Comparison of ENCODE assay signal across 8 cellular contexts in the genomic region with DNA sequence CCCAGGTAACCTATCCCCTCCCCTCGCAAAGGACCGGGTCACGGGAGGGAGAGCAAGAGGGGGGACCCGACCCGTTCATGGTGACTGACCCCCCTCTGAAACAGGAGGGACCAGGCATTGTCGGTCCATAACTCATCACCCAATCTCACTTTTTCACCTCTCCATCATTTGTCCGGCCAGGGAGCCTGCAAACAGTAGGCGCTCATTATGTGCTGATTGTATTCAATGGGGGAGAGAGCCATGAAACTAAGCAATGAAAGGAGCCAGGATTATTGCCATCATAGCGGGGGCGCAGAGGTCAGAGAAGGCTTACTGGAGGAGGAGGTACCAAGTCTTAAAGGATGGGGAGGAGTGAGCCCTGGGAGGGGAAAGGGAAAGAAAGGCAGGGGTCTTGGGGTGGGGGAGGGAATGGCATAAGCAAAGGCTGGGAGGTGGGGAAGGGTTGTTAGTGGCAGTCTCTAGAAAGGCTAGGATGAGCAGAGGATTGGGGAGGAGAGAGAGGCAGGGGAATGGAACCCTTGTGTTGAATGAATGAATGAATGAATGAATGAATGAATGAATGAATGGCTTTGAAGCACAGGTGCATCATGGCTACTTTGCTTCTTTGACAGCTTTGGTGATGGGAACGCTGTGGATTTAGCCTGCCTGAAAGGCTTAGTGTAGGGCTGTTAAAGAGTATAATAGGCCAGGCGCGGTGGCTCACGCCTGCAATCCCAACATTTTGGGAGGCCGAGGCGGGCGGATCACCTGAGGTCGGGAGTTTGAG. TPM values are rescaled to one million over a fixed set of nuclear protein-coding genes. Genes with fewer than 3 reads are reported as not detected.
DNase-seq lines count a peak whose midpoint lies in the region; ATAC-seq and TF ChIP-seq lines count a peak whose summit lies in the region.

No MANE protein-coding gene starts in this region.

- no peaks in the 10 kb centered on the region for H4K20me1 ChIP-seq in PC-9 (ENCODE audit: insufficient read depth)

- TF ChIP-seq CTCF in PC-9 (conservative IDR thresholded peaks at IDR 0.05) (no peak), esophagus muscularis mucosa (IDR thresholded peaks at IDR 0.05) (no peak), gastrocnemius medialis (IDR thresholded peaks at IDR 0.05 in 4 of 5, conservative IDR thresholded peaks at IDR 0.05 in 1 of 5) (no peak), thyroid gland (IDR thresholded peaks at IDR 0.05) (no peak)

- TF ChIP-seq POLR2A in esophagus muscularis mucosa (IDR thresholded peaks at IDR 0.05; ENCODE audit: low read depth) (no peak), gastrocnemius medialis (IDR thresholded peaks at IDR 0.05) (no peak), thyroid gland (IDR thresholded peaks at IDR 0.05) (no peak)

- H2AFZ ChIP-seq in PC-9: no peak overlapping the region

- H3K27ac ChIP-seq in PC-9: no peak overlapping the region
- peak overlapping the region; percentile 87 to 90 (median 90) for H3K27ac ChIP-seq in esophagus muscularis mucosa (replicated peaks in 1 of 4)
- peak overlapping the region in 3 of 4 donors; percentile 71 to 86 (median 80) for H3K27ac ChIP-seq in gastrocnemius medialis
- peak overlapping the region in 1 of 3 donors; percentile 90 for H3K27ac ChIP-seq in thyroid gland

- CTCF ChIA-PET in PC-9 (lab: Charles Lee): no interaction called here

- DNase-seq in PC-9: no peak
- DNase-seq in esophagus muscularis mucosa (ENCODE audit: extremely low spot score): no peak
- no peak for DNase-seq in gastrocnemius medialis
- no peak for DNase-seq in NCI-H146 treated with DMSO at 0.1 percent for 48 hours (lab: John Stamatoyannopoulos, UW; ENCODE audit: unreplicated experiment)
- DNase-seq in thyroid gland: no peak
- DNase-seq in AG08395 (ENCODE audit: low spot score): no peak

- no peaks in the 10 kb centered on the region for H3K79me2 ChIP-seq in PC-9 (ENCODE audit: low read depth)

- TF ChIP-seq EP300 in esophagus muscularis mucosa (IDR thresholded peaks at IDR 0.05): no peak

- POLR2A ChIA-PET in PC-9 (lab: Charles Lee; ENCODE audit: unreplicated experiment): no interaction called here

- H3K36me3 ChIP-seq in PC-9 (ENCODE audit: low read depth): no peaks in the 10 kb centered on the region
- peaks cover 6 to 36% (median 30%) of the 10 kb centered on the region in 4 donors for H3K36me3 ChIP-seq in esophagus muscularis mucosa
- no peaks in the 10 kb centered on the region for H3K36me3 ChIP-seq in gastrocnemius medialis
- H3K36me3 ChIP-seq in thyroid gland: no peaks in the 10 kb centered on the region

- no TSS peak for BruUV-seq in PC-9 (replicated peaks; lab: Mats Ljungman, UMichigan)

- peaks cover 30% of the 10 kb centered on the region; the same call in 1 of the 2 replicates for H3F3A ChIP-seq in PC-9 (ENCODE audit: insufficient read depth, low read depth)

- in situ Hi-C loops in gastrocnemius medialis (cut with MboI; ENCODE audit: low sequenced_read_pairs in 4 of 4): no loop called here

- intact Hi-C loops in PC-9 (cut with micrococcal nuclease; ENCODE audit: unreplicated experiment): no loop called here
- intact Hi-C loops in esophagus muscularis mucosa (cut with DNase I): no loop called here
- intact Hi-C loops in gastrocnemius medialis (cut with DNase I; ENCODE audit: low total_unique reads): no loop called here
- intact Hi-C loops in thyroid gland (cut with DNase I): no loop called here

- no peaks in the 10 kb centered on the region for H3K9me2 ChIP-seq in PC-9 (ENCODE audit: insufficient read depth)

- WGBS in esophagus muscularis mucosa: 87% methylated on average over 18 of the region's 18 CpGs
- WGBS in thyroid gland, 2 donors: 82 to 87% methylated on average over 18 of the region's 18 CpGs

- ATAC-seq in gastrocnemius medialis: no peak
- ATAC-seq in GM21367 (IDR thresholded peaks at IDR 0.05; ENCODE audit: unreplicated experiment): no peak

- peak overlapping the region; percentile 99 for H3K4me2 ChIP-seq in PC-9

- H3K9me3 ChIP-seq in PC-9 (ENCODE audit: insufficient read depth, low read depth): no peaks in the 10 kb centered on the region
- H3K9me3 ChIP-seq in esophagus muscularis mucosa: no peaks in the 10 kb centered on the region
- no peaks in the 10 kb centered on the region for H3K9me3 ChIP-seq in gastrocnemius medialis
- no peaks in the 10 kb centered on the region for H3K9me3 ChIP-seq in thyroid gland

- H3K27me3 ChIP-seq in PC-9 (ENCODE audit: insufficient read depth, low read depth): no peaks in the 10 kb centered on the region
- H3K27me3 ChIP-seq in esophagus muscularis mucosa: no peaks in the 10 kb centered on the region
- H3K27me3 ChIP-seq in gastrocnemius medialis: peaks cover 5 to 29% (median 28%) of the 10 kb centered on the region in 3 donors
- no peaks in the 10 kb centered on the region for H3K27me3 ChIP-seq in thyroid gland

- no peaks in the 10 kb centered on the region for H3K4me1 ChIP-seq in PC-9 (replicated peaks; ENCODE audit: insufficient read depth)
- peaks cover 0 to 18% (median 15%) of the 10 kb centered on the region in 4 donors for H3K4me1 ChIP-seq in esophagus muscularis mucosa
- no peaks in the 10 kb centered on the region for H3K4me1 ChIP-seq in gastrocnemius medialis
- H3K4me1 ChIP-seq in thyroid gland: peaks cover 6% of the 10 kb centered on the region in 2 donors

- H3K4me3 ChIP-seq in GM08714 (ENCODE audit: low read length) (peak overlapping the region; percentile 89), PC-9 (no peak overlapping the region; the same call in 1 of the 2 replicates), esophagus muscularis mucosa (peak overlapping the region; percentile 86 to 97 (median 92)), gastrocnemius medialis (peak overlapping the region in 2 of 4 donors; percentile 78), thyroid gland (replicated peaks in 1 of 3) (peak overlapping the region in 1 of 3 donors; percentile 100)

RNA-seq across cellular contexts. Expression of a gene that starts 1.4 kb away (rescaled TPM):
- total RNA-seq in PC-9 (2021) (25.6 and 30.6 TPM in 2 replicates), esophagus muscularis mucosa (10 to 100 TPM; 17.4 to 34.9 (median 26.1) TPM), gastrocnemius medialis (10 to 100 TPM in 1 of 4 donors, 1 to 10 TPM in 3; 2.2 to 11.2 (median 2.8) TPM), thyroid gland (10 to 100 TPM; 18.5 to 46.1 (median 32.6) TPM)

RNA-seq across cellular contexts. Expression of a gene that starts 15.0 kb away (rescaled TPM):
- total RNA-seq in PC-9 (2021): not detected in 2 replicates
- total RNA-seq in esophagus muscularis mucosa: not detected
- 1 to 10 TPM in 1 of 4 donors, not detected in 3; 4.0 TPM for total RNA-seq in gastrocnemius medialis
- under 1 TPM in 2 of 4 donors, not detected in 2; 0.33 to 0.54 TPM for total RNA-seq in thyroid gland

RNA-seq across cellular contexts. Expression of a gene that starts 18.7 kb away (rescaled TPM):
- 38.4 and 41.0 TPM in 2 replicates for total RNA-seq in PC-9 (2021)
- total RNA-seq in esophagus muscularis mucosa: 10 to 100 TPM; 22.7 to 39.3 (median 29.1) TPM
- total RNA-seq in gastrocnemius medialis: 10 to 100 TPM; 30.5 to 42.3 (median 36.7) TPM
- 10 to 100 TPM; 26.2 to 33.0 (median 29.7) TPM for total RNA-seq in thyroid gland

RNA-seq across cellular contexts. Expression of a gene that starts 24.0 kb away (rescaled TPM):
- 23.7 and 27.4 TPM in 2 replicates for total RNA-seq in PC-9 (2021)
- 10 to 100 TPM in 1 of 4 donors, 1 to 10 TPM in 3; 4.9 to 11.3 (median 8.5) TPM for total RNA-seq in esophagus muscularis mucosa
- total RNA-seq in gastrocnemius medialis: 1 to 10 TPM in 3 of 4 donors, not detected in 1; 2.4 to 4.3 (median 3.9) TPM
- 1 to 10 TPM; 6.1 to 9.3 (median 6.3) TPM for total RNA-seq in thyroid gland

RNA-seq across cellular contexts. Expression of a gene that starts 32.2 kb away (rescaled TPM):
- total RNA-seq in PC-9 (2021): 195 and 234 TPM in 2 replicates
- total RNA-seq in esophagus muscularis mucosa: 100 to 1,000 TPM; 220 to 344 (median 305) TPM
- total RNA-seq in gastrocnemius medialis: 100 to 1,000 TPM; 321 to 516 (median 354) TPM
- 100 to 1,000 TPM; 219 to 342 (median 250) TPM for total RNA-seq in thyroid gland
